1 cellular context compared by ENCODE assay signal in genomic region chr19:3721131-3721899, GRCh38.
A peak's percentile ranks its signal among the peaks of the same experiment; 100 is the strongest.
TF ChIP-seq lines count a peak whose summit lies in the region.

No MANE protein-coding gene starts in this region.

TF ChIP-seq in HepG2, 621 proteins besides CTCF, POLR2A, EP300 and RAD21 (continued from another document and continues in another):
- 0 out of 2 replicates have a peak, but pooled peaks have one; percentile 65 for TF ChIP-seq ZBTB39 (CRISPR knock-in tag; IDR thresholded peaks at IDR 0.05)
- peak; percentile 52; the same call in 1 of the 2 replicates for TF ChIP-seq ZNF891 (CRISPR knock-in tag; IDR thresholded peaks at IDR 0.05)
- peak; percentile 71 for TF ChIP-seq SALL1 (CRISPR knock-in tag; IDR thresholded peaks at IDR 0.05)
- no peak for TF ChIP-seq ARNT (IDR thresholded peaks at IDR 0.05)
- TF ChIP-seq ZNF883 (CRISPR knock-in tag; IDR thresholded peaks at IDR 0.05; ENCODE audit: not compliant biosample characterization), result no peak
- TF ChIP-seq POLR2AphosphoS5 (IDR thresholded peaks at IDR 0.05; ENCODE audit: low read depth, low read length), result no peak
- peak; percentile 72; the same call in 1 of the 2 replicates for TF ChIP-seq ZNF614 (CRISPR knock-in tag; IDR thresholded peaks at IDR 0.05; ENCODE audit: borderline replicate concordance)
- TF ChIP-seq ZNF562 (CRISPR knock-in tag; IDR thresholded peaks at IDR 0.05; ENCODE audit: borderline replicate concordance), result no peak
- peak; percentile 64 for TF ChIP-seq HNRNPLL (IDR thresholded peaks at IDR 0.05; ENCODE audit: low read depth, low read length, poor library complexity, severe bottlenecking)
- TF ChIP-seq PHB2 (IDR thresholded peaks at IDR 0.05; ENCODE audit: partially characterized antibody), result no peak
- TF ChIP-seq AGO2 (optimal IDR thresholded peaks at IDR 0.05; ENCODE audit: low read depth, low read length), result peak; percentile 30
- TF ChIP-seq ZEB1 (IDR thresholded peaks at IDR 0.05; ENCODE audit: insufficient replicate concordance, low read depth), result peak; percentile 37
- TF ChIP-seq NFYC (CRISPR knock-in tag; IDR thresholded peaks at IDR 0.05), result no peak
- no peak for TF ChIP-seq ONECUT2 (CRISPR knock-in tag; IDR thresholded peaks at IDR 0.05)
- no peak for TF ChIP-seq DMTF1 (CRISPR knock-in tag; IDR thresholded peaks at IDR 0.05)
- TF ChIP-seq ZNF567 (CRISPR knock-in tag; IDR thresholded peaks at IDR 0.05; ENCODE audit: borderline replicate concordance), result no peak
- TF ChIP-seq ZNF7 (CRISPR knock-in tag; IDR thresholded peaks at IDR 0.05), result no peak
- TF ChIP-seq ZNF543 (CRISPR knock-in tag; IDR thresholded peaks at IDR 0.05), result no peak
- TF ChIP-seq ZFP36 (IDR thresholded peaks at IDR 0.05; ENCODE audit: borderline replicate concordance, low read depth, low read length, partially characterized antibody), result peak; percentile 14
- TF ChIP-seq ZNF550 (CRISPR knock-in tag; IDR thresholded peaks at IDR 0.05; ENCODE audit: borderline replicate concordance), result no peak
- no peak for TF ChIP-seq STAT5B (CRISPR knock-in tag; IDR thresholded peaks at IDR 0.05)
- no peak for TF ChIP-seq TOPORS (CRISPR knock-in tag; IDR thresholded peaks at IDR 0.05)
- TF ChIP-seq ZSCAN12 (CRISPR knock-in tag; IDR thresholded peaks at IDR 0.05), result no peak
- no peak for TF ChIP-seq CENPX (CRISPR knock-in tag; IDR thresholded peaks at IDR 0.05)
- TF ChIP-seq GTF2F1 (IDR thresholded peaks at IDR 0.05; ENCODE audit: low read length), result no peak
- TF ChIP-seq CHD2 (IDR thresholded peaks at IDR 0.05; ENCODE audit: low read depth, low read length), result peak; percentile 26; the same call in 1 of the 2 replicates
- peak; percentile 42 for TF ChIP-seq GATAD2A (CRISPR knock-in tag; IDR thresholded peaks at IDR 0.05)
- TF ChIP-seq REL (CRISPR knock-in tag; conservative IDR thresholded peaks at IDR 0.05), result no peak
- TF ChIP-seq ZNF383 (CRISPR knock-in tag; IDR thresholded peaks at IDR 0.05; ENCODE audit: borderline replicate concordance), result no peak
- no peak for TF ChIP-seq HES4 (CRISPR knock-in tag; IDR thresholded peaks at IDR 0.05; ENCODE audit: borderline replicate concordance)
- no peak for TF ChIP-seq HOXA9 (CRISPR knock-in tag; IDR thresholded peaks at IDR 0.05; ENCODE audit: borderline replicate concordance)
- TF ChIP-seq AGO1 (IDR thresholded peaks at IDR 0.05; ENCODE audit: low read depth, low read length, poor library complexity, severe bottlenecking), result no peak
- no peak for TF ChIP-seq ZNF557 (CRISPR knock-in tag; IDR thresholded peaks at IDR 0.05)
- TF ChIP-seq ZSCAN30 (CRISPR knock-in tag; IDR thresholded peaks at IDR 0.05), result no peak
- TF ChIP-seq KAT2B (IDR thresholded peaks at IDR 0.05; ENCODE audit: borderline replicate concordance, low read depth, low read length), result no peak
- TF ChIP-seq NONO (IDR thresholded peaks at IDR 0.05), result no peak
- peak; percentile 65; the same call in 1 of the 2 replicates for TF ChIP-seq NONO (CRISPR knock-in tag; conservative IDR thresholded peaks at IDR 0.05)
- TF ChIP-seq THAP7 (CRISPR knock-in tag; IDR thresholded peaks at IDR 0.05), result no peak
- TF ChIP-seq ZSCAN21 (CRISPR knock-in tag; IDR thresholded peaks at IDR 0.05; ENCODE audit: borderline replicate concordance), result peak; percentile 53; the same call in 1 of the 2 replicates
- TF ChIP-seq ZKSCAN5 (CRISPR knock-in tag; IDR thresholded peaks at IDR 0.05), result no peak
- peak; percentile 78 for TF ChIP-seq THAP11 (CRISPR knock-in tag; IDR thresholded peaks at IDR 0.05)
- TF ChIP-seq SMARCE1 (IDR thresholded peaks at IDR 0.05; ENCODE audit: borderline replicate concordance), result no peak
- peak; percentile 69 for TF ChIP-seq HNF4G (IDR thresholded peaks at IDR 0.05; ENCODE audit: borderline replicate concordance, low read depth, low read length)
- TF ChIP-seq HNF4G (CRISPR knock-in tag; IDR thresholded peaks at IDR 0.05; ENCODE audit: borderline replicate concordance, low read depth), result no peak
- peak; percentile 96; the same call in 1 of the 2 replicates for TF ChIP-seq RCOR2 (CRISPR knock-in tag; IDR thresholded peaks at IDR 0.05)
- 0 out of 2 replicates have a peak, but pooled peaks have one; percentile 23 for TF ChIP-seq MAF1 (CRISPR knock-in tag; IDR thresholded peaks at IDR 0.05; ENCODE audit: borderline replicate concordance)
- TF ChIP-seq ZNF609 (CRISPR knock-in tag; IDR thresholded peaks at IDR 0.05; ENCODE audit: borderline replicate concordance), result no peak
- no peak for TF ChIP-seq HOXD1 (CRISPR knock-in tag; IDR thresholded peaks at IDR 0.05)
- TF ChIP-seq ZNF484 (CRISPR knock-in tag; IDR thresholded peaks at IDR 0.05; ENCODE audit: borderline replicate concordance, low read depth), result no peak
- no peak for TF ChIP-seq TEF (CRISPR knock-in tag; IDR thresholded peaks at IDR 0.05)
- TF ChIP-seq ZNF605 (CRISPR knock-in tag; IDR thresholded peaks at IDR 0.05), result no peak
- no peak for TF ChIP-seq ZFP62 (CRISPR knock-in tag; IDR thresholded peaks at IDR 0.05)
- no peak for TF ChIP-seq ZNF644 (CRISPR knock-in tag; IDR thresholded peaks at IDR 0.05; ENCODE audit: low read depth)
- no peak for TF ChIP-seq RFXANK (CRISPR knock-in tag; IDR thresholded peaks at IDR 0.05)
- no peak for TF ChIP-seq ZNF784 (CRISPR knock-in tag; IDR thresholded peaks at IDR 0.05; ENCODE audit: borderline replicate concordance)
- TF ChIP-seq ZNF292 (CRISPR knock-in tag; IDR thresholded peaks at IDR 0.05; ENCODE audit: borderline replicate concordance, low read depth), result no peak
- no peak for TF ChIP-seq ZNF337 (CRISPR knock-in tag; IDR thresholded peaks at IDR 0.05; ENCODE audit: borderline replicate concordance, low read depth)
- TF ChIP-seq ZNF670 (CRISPR knock-in tag; IDR thresholded peaks at IDR 0.05; ENCODE audit: borderline replicate concordance), result 0 out of 2 replicates have a peak, but pooled peaks have one; percentile 31
- TF ChIP-seq ZMYM3 (CRISPR knock-in tag; IDR thresholded peaks at IDR 0.05), result peak; percentile 100
- TF ChIP-seq ATM (IDR thresholded peaks at IDR 0.05; ENCODE audit: borderline replicate concordance), result no peak
- TF ChIP-seq ZNF513 (CRISPR knock-in tag; conservative IDR thresholded peaks at IDR 0.05), result no peak
- no peak for TF ChIP-seq HCFC1 (IDR thresholded peaks at IDR 0.05; ENCODE audit: low read depth, low read length)
- no peak for TF ChIP-seq SRSF1 (optimal IDR thresholded peaks at IDR 0.05; ENCODE audit: low read depth, low read length)
- TF ChIP-seq SOX13 (IDR thresholded peaks at IDR 0.05), result no peak
- peak in 1 of 2 experiments; percentile 11; a peak in 1 of 4 replicates for TF ChIP-seq SOX13 (CRISPR knock-in tag; conservative IDR thresholded peaks at IDR 0.05 in 1 of 2, IDR thresholded peaks at IDR 0.05 in 1 of 2)
- TF ChIP-seq U2AF2 (IDR thresholded peaks at IDR 0.05; ENCODE audit: low read depth, low read length), result no peak
- no peak for TF ChIP-seq ZSCAN25 (CRISPR knock-in tag; IDR thresholded peaks at IDR 0.05)
